ENCODE assay signal across 22 cellular contexts in the genomic region with DNA sequence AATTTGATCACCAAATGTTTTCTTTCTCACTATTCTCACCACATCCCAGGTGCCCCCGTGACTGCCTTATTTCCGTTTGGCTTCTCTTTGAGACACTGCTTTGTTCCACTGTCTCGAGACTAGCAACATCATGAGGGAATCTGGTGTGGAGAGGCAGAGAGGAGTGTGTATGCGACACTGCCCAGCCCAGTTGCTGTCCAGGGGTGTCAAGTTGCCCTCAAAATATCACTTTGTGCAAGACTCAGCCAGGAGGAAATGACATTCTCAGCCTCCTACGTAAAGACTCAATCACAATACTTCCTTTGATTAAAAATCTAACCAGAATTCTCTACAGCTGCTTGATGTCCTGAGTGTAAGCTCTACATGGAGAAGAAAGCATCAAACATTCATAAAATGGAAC. TPM values are rescaled to one million over a fixed set of nuclear protein-coding genes. Genes with fewer than 3 reads are reported as not detected.
DNase-seq lines count a peak whose midpoint lies in the region; ATAC-seq and TF ChIP-seq lines count a peak whose summit lies in the region.
"Had no signal": no experiment of that assay in that cellular context is flagged by ENCODE, and none has a peak within 500 bp of the region (broad histone marks: within the 10 kb centered on the region; RNA-seq: fewer than 3 reads in every experiment).

No MANE protein-coding gene starts in this region.

- ATAC-seq in activated CD8-positive, alpha-beta T cell treated with anti-CD3 and anti-CD28 coated beads for 36 hours = peak; percentile 37
- peak in 1 of 2 donors; percentile 49 for ATAC-seq in naive thymus-derived CD8-positive, alpha-beta T cell
- ATAC-seq in GM19467 (IDR thresholded peaks at IDR 0.05; ENCODE audit: unreplicated experiment) = no peak
- ATAC-seq: HepG2; natural killer cell treated with Interleukin-12 subunit alpha and Interleukin-12 subunit beta and Interleukin-15 and Interleukin-18, amount 100 ng/mL, for 72 hours; PC-3; right lobe of liver had no signal

- H3K36me3 Mint-ChIP-seq in activated naive CD4-positive, alpha-beta T cell treated with anti-CD3 and anti-CD28 coated beads for 36 hours (ENCODE audit: low read depth) = peaks cover 4% of the 10 kb centered on the region
- H3K36me3 Mint-ChIP-seq in activated CD8-positive, alpha-beta T cell treated with anti-CD3 and anti-CD28 coated beads for 36 hours (ENCODE audit: low read depth) = peaks cover 5% of the 10 kb centered on the region
- H3K36me3 Mint-ChIP-seq in naive thymus-derived CD8-positive, alpha-beta T cell = peaks cover 4 to 21% (median 18%) of the 10 kb centered on the region in 3 donors

- intact Hi-C loops in activated naive CD4-positive, alpha-beta T cell treated with anti-CD3 and anti-CD28 coated beads for 36 hours (cut with micrococcal nuclease) = no loop called here
- intact Hi-C loops in activated CD8-positive, alpha-beta T cell treated with anti-CD3 and anti-CD28 coated beads for 36 hours (cut with micrococcal nuclease) = no loop called here

- peak; percentile 35 for DNase-seq in activated naive CD4-positive, alpha-beta T cell treated with anti-CD3 and anti-CD28 coated beads for 36 hours
- no peak for DNase-seq in activated naive CD4-positive, alpha-beta T cell treated with anti-CD3 and anti-CD28 coated beads, Interleukin-2, amount 50 U/mL, for 16 hours
- peak; percentile 95 for DNase-seq in COLO829 (ENCODE audit: low spot score)
- no peak for DNase-seq in activated CD8-positive, alpha-beta T cell treated with anti-CD3 and anti-CD28 coated beads for 36 hours
- peak in 3 of 10 donors; percentile 2 to 28 (median 24) for DNase-seq in naive thymus-derived CD8-positive, alpha-beta T cell
- no peak for DNase-seq in activated gamma-delta T cell (lab: John Stamatoyannopoulos, UW)
- no peak for DNase-seq in NCI-H146 treated with DMSO at 0.1 percent for 48 hours (lab: John Stamatoyannopoulos, UW; ENCODE audit: unreplicated experiment)
- DNase-seq: amygdala, cortex of kidney, head of caudate nucleus, left cardiac atrium, NCI-H1092 treated with DMSO at 0.1 percent for 48 hours, NCI-H2029, NCI-H2227 treated with DMSO at 0.1 percent for 48 hours, NCI-H82, PC-3, right lobe of liver, uterus, WERI-Rb-1 had no signal

- CTCF ChIA-PET in activated naive CD4-positive, alpha-beta T cell treated with anti-CD3 and anti-CD28 coated beads for 36 hours (lab: Charles Lee) = interaction anchor here (0.6 to 4.2 kb wide), 2 partner anchors 11 to 145 kb away, joined by 4 to 22 read pairs; no protein-coding TSS in a partner anchor
- CTCF ChIA-PET in activated CD8-positive, alpha-beta T cell treated with anti-CD3 and anti-CD28 coated beads for 36 hours (lab: Charles Lee) = interaction anchor here (2.6 kb wide), 1 partner anchor 10 kb away, joined by 16 read pairs; no protein-coding TSS in a partner anchor

- TF ChIP-seq CTCF in activated CD8-positive, alpha-beta T cell treated with anti-CD3 and anti-CD28 coated beads for 36 hours (IDR thresholded peaks at IDR 0.05) = no peak

- POLR2A ChIA-PET in activated CD8-positive, alpha-beta T cell treated with anti-CD3 and anti-CD28 coated beads for 36 hours (lab: Charles Lee) = no interaction called here
- POLR2A ChIA-PET in naive thymus-derived CD8-positive, alpha-beta T cell (lab: Charles Lee) = interaction anchor here (1.5 kb wide), 1 partner anchor 48 kb away, joined by 5 read pairs; a partner anchor contains a TSS

- peak overlapping the region; percentile 19 for H3K27ac Mint-ChIP-seq in activated naive CD4-positive, alpha-beta T cell treated with anti-CD3 and anti-CD28 coated beads for 36 hours
- H3K27ac Mint-ChIP-seq in activated CD8-positive, alpha-beta T cell treated with anti-CD3 and anti-CD28 coated beads for 36 hours = no peak overlapping the region
- H3K27ac Mint-ChIP-seq in naive thymus-derived CD8-positive, alpha-beta T cell = peak overlapping the region in 7 of 10 donors; percentile 23 to 91 (median 67)
- H3K27ac Mint-ChIP-seq: natural killer cell treated with Interleukin-12 subunit alpha and Interleukin-12 subunit beta and Interleukin-15 and Interleukin-18, amount 100 ng/mL, for 72 hours had no signal

- peaks cover 9% of the 10 kb centered on the region for H3K9me3 Mint-ChIP-seq in activated naive CD4-positive, alpha-beta T cell treated with anti-CD3 and anti-CD28 coated beads for 36 hours
- H3K9me3 Mint-ChIP-seq in activated CD8-positive, alpha-beta T cell treated with anti-CD3 and anti-CD28 coated beads for 36 hours = peaks cover 16% of the 10 kb centered on the region
- H3K9me3 Mint-ChIP-seq in naive thymus-derived CD8-positive, alpha-beta T cell = peaks cover 0 to 35% (median 14%) of the 10 kb centered on the region in 9 donors

- no peaks in the 10 kb centered on the region for H3K27me3 Mint-ChIP-seq in activated naive CD4-positive, alpha-beta T cell treated with anti-CD3 and anti-CD28 coated beads for 36 hours (ENCODE audit: low read depth)
- peaks cover 1% of the 10 kb centered on the region for H3K27me3 Mint-ChIP-seq in activated CD8-positive, alpha-beta T cell treated with anti-CD3 and anti-CD28 coated beads for 36 hours
- peaks cover 0 to 4% (median 1%) of the 10 kb centered on the region in 5 donors for H3K27me3 Mint-ChIP-seq in naive thymus-derived CD8-positive, alpha-beta T cell

- H3K4me3 Mint-ChIP-seq in activated naive CD4-positive, alpha-beta T cell treated with anti-CD3 and anti-CD28 coated beads for 36 hours = peak overlapping the region; percentile 45
- no peak overlapping the region for H3K4me3 Mint-ChIP-seq in activated CD8-positive, alpha-beta T cell treated with anti-CD3 and anti-CD28 coated beads for 36 hours
- peak overlapping the region in 9 of 10 donors; percentile 19 to 74 (median 59) for H3K4me3 Mint-ChIP-seq in naive thymus-derived CD8-positive, alpha-beta T cell
- H3K4me3 Mint-ChIP-seq: natural killer cell treated with Interleukin-12 subunit alpha and Interleukin-12 subunit beta and Interleukin-15 and Interleukin-18, amount 100 ng/mL, for 72 hours had no signal

- peaks cover 27% of the 10 kb centered on the region for H3K4me1 Mint-ChIP-seq in activated naive CD4-positive, alpha-beta T cell treated with anti-CD3 and anti-CD28 coated beads for 36 hours (ENCODE audit: low read depth)
- H3K4me1 Mint-ChIP-seq in activated CD8-positive, alpha-beta T cell treated with anti-CD3 and anti-CD28 coated beads for 36 hours (ENCODE audit: low read depth) = peaks cover 10% of the 10 kb centered on the region
- peaks cover 2 to 14% (median 9%) of the 10 kb centered on the region in 4 donors for H3K4me1 Mint-ChIP-seq in naive thymus-derived CD8-positive, alpha-beta T cell

RNA-seq across cellular contexts. Expression of a gene that starts 48.2 kb away (rescaled TPM):
- 10 to 100 TPM; 15.6 to 17.6 TPM for total RNA-seq in activated naive CD4-positive, alpha-beta T cell treated with anti-CD3 and anti-CD28 coated beads for 36 hours
- 10 to 100 TPM; 20.8 to 21.7 TPM for total RNA-seq in activated CD8-positive, alpha-beta T cell treated with anti-CD3 and anti-CD28 coated beads for 36 hours
- 10 to 100 TPM; 17.4 to 22.0 TPM for total RNA-seq in naive thymus-derived CD8-positive, alpha-beta T cell
- 10 to 100 TPM in 1 of 3 donors, 1 to 10 TPM in 2; 6.8 to 13.3 (median 7.9) TPM for polyA plus RNA-seq in naive thymus-derived CD8-positive, alpha-beta T cell

Comparison
In these comparisons a context has a peak if more than half of its experiments do, and no peak if none do; other contexts are left out.
1. DNase-seq: peak in activated naive CD4-positive, alpha-beta T cell treated with anti-CD3 and anti-CD28 coated beads for 36 hours (single experiment) and COLO829 (single experiment); none in activated naive CD4-positive, alpha-beta T cell treated with anti-CD3 and anti-CD28 coated beads, Interleukin-2, amount 50 U/mL, for 16 hours (single experiment), activated CD8-positive, alpha-beta T cell treated with anti-CD3 and anti-CD28 coated beads for 36 hours (single experiment), activated gamma-delta T cell (single experiment) and NCI-H146 treated with DMSO at 0.1 percent for 48 hours (single experiment).